ENCODE assay signal across 25 cellular contexts in the genomic region with DNA sequence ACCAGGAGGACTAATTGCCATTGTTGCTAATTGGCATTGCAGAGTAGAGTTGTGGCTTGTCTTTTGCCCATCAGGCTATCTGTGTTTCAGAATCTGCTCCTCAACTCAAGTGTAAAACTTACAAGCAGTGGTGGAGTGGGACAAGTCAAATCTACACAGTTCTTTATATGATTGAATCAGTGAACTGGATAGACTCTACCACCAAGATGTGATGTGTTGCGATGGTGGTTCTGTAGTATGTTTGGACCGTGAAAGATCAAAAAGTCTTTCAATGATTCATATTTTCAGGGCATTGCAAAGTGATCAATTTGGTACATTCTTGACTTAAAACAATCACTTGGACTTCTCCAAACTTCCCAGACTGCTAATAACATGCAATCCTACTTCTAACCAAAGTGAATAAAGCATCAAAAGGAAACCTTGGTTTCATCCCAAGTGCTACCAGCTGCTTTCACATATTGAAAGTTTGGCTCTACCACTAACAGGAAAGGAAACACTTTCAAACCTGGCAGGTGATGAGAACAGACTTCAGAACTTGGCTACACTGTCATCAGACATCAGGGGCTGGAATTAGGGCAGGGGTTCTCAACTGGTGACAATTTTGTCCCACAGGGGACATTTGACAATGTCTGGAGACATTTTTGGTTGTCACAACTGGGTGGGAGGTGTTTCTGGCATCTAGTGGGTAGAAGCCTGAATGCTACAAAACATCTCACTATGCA.
"Had no signal": no experiment of that assay in that cellular context is flagged by ENCODE, and none has a peak within 500 bp of the region (broad histone marks: within the 10 kb centered on the region; RNA-seq: fewer than 3 reads in every experiment).

No MANE protein-coding gene starts in this region.

- H3K9me3 Mint-ChIP-seq: activated CD8-positive, alpha-beta T cell treated with anti-CD3 and anti-CD28 coated beads for 36 hours; activated naive CD8-positive, alpha-beta T cell treated with anti-CD3 and anti-CD28 coated beads, Interleukin-2, amount 10 ng/mL, durations not matched to agents 7 days and 5 days; activated T-helper 1 cell treated with anti-CD3 and anti-CD28 coated beads, Interleukin-12 subunit alpha, Interleukin-12 subunit beta, Interleukin-2, Interleukin-4 antibody, amounts not matched to agents 30 ng/mL and 10 ng/mL and 1 ng/mL, durations not matched to agents 14 hours and 24 hours and 36 hours; central memory CD8-positive, alpha-beta T cell; T-helper 1 cell treated with Interleukin-12 subunit alpha and Interleukin-12 subunit beta and Interleukin-4 antibody, amounts not matched to agents 30 μg/mL and 1 μg/mL, for 36 hours had no signal

- H3K27me3 ChIP-seq: ascending aorta, cardiac muscle cell, SJCRH30 had no signal

- H3K4me3 ChIP-seq: ascending aorta, cardiac muscle cell, SJCRH30, SK-N-MC had no signal

- H3K9me3 ChIP-seq: ascending aorta, SJCRH30 had no signal

- H3K4me1 ChIP-seq: ascending aorta, SJCRH30 had no signal

- H3K4me2 ChIP-seq: KMS-11 had no signal

- DNase-seq: activated CD4-positive, alpha-beta T cell treated with anti-CD3 and anti-CD28 coated beads for 48 hours; activated CD4-positive, alpha-beta T cell treated with anti-CD3 and anti-CD28 coated beads, Interleukin-2, amount 50 U/mL, for 4 hours; activated CD8-positive, alpha-beta T cell treated with anti-CD3 and anti-CD28 coated beads for 36 hours; activated effector memory CD4-positive, alpha-beta T cell treated with Interleukin-2 at 50 U/mL for 16 hours; activated naive CD8-positive, alpha-beta T cell treated with anti-CD3 and anti-CD28 coated beads, Interleukin-2, amount 10 ng/mL, durations not matched to agents 7 days and 5 days; activated T-cell treated with anti-CD3 and anti-CD28 coated beads, Interleukin-2, amount 50 U/mL, for 1 hour; amygdala; MM.1S; MV-4-11; NCI-H1092; NCI-H1436 treated with DMSO at 0.1 percent for 48 hours; NCI-H1694 treated with DMSO at 0.1 percent for 48 hours; NCI-H2029; NCI-H345; SHP77; SJCRH30 had no signal

- ATAC-seq: activated CD8-positive, alpha-beta T cell treated with anti-CD3 and anti-CD28 coated beads for 36 hours; Panc1 had no signal

- H3K4me3 Mint-ChIP-seq: activated CD8-positive, alpha-beta T cell treated with anti-CD3 and anti-CD28 coated beads for 36 hours; activated naive CD8-positive, alpha-beta T cell treated with anti-CD3 and anti-CD28 coated beads, Interleukin-2, amount 10 ng/mL, durations not matched to agents 7 days and 5 days; activated T-helper 1 cell treated with anti-CD3 and anti-CD28 coated beads, Interleukin-12 subunit alpha, Interleukin-12 subunit beta, Interleukin-2, Interleukin-4 antibody, amounts not matched to agents 30 ng/mL and 10 ng/mL and 1 ng/mL, durations not matched to agents 14 hours and 24 hours and 36 hours; central memory CD8-positive, alpha-beta T cell; T-helper 1 cell treated with Interleukin-12 subunit alpha and Interleukin-12 subunit beta and Interleukin-4 antibody, amounts not matched to agents 30 μg/mL and 1 μg/mL, for 36 hours; T-helper 2 cell treated with Interferon-gamma antibody and Interleukin-4, amounts not matched to agents 5 μg/mL and 100 μg/mL, for 36 hours had no signal

- H3K36me3 Mint-ChIP-seq: activated naive CD8-positive, alpha-beta T cell treated with anti-CD3 and anti-CD28 coated beads, Interleukin-2, amount 10 ng/mL, durations not matched to agents 7 days and 5 days had no signal

- H3K9ac ChIP-seq: KMS-11 had no signal

- H3K27ac Mint-ChIP-seq: activated CD8-positive, alpha-beta T cell treated with anti-CD3 and anti-CD28 coated beads for 36 hours; activated naive CD8-positive, alpha-beta T cell treated with anti-CD3 and anti-CD28 coated beads, Interleukin-2, amount 10 ng/mL, durations not matched to agents 7 days and 5 days; activated T-helper 1 cell treated with anti-CD3 and anti-CD28 coated beads, Interleukin-12 subunit alpha, Interleukin-12 subunit beta, Interleukin-2, Interleukin-4 antibody, amounts not matched to agents 30 ng/mL and 10 ng/mL and 1 ng/mL, durations not matched to agents 14 hours and 24 hours and 36 hours; T-helper 1 cell treated with Interleukin-12 subunit alpha and Interleukin-12 subunit beta and Interleukin-4 antibody, amounts not matched to agents 30 μg/mL and 1 μg/mL, for 36 hours; T-helper 2 cell treated with Interferon-gamma antibody and Interleukin-4, amounts not matched to agents 5 μg/mL and 100 μg/mL, for 36 hours had no signal

- H3K27me3 Mint-ChIP-seq: activated CD8-positive, alpha-beta T cell treated with anti-CD3 and anti-CD28 coated beads for 36 hours; activated naive CD8-positive, alpha-beta T cell treated with anti-CD3 and anti-CD28 coated beads, Interleukin-2, amount 10 ng/mL, durations not matched to agents 7 days and 5 days; central memory CD8-positive, alpha-beta T cell had no signal

- H3K36me3 ChIP-seq: ascending aorta, cardiac muscle cell, SJCRH30 had no signal

- H3K27ac ChIP-seq: ascending aorta, cardiac muscle cell, KMS-11, SJCRH30, SK-N-MC had no signal
